In genomic region chr3:158711886-158712285, GRCh38 we compare ENCODE assay signal across 11 cellular contexts. TPM values are rescaled to one million over a fixed set of nuclear protein-coding genes. Genes with fewer than 3 reads are reported as not detected.
DNase-seq lines count a peak whose midpoint lies in the region; ATAC-seq and TF ChIP-seq lines count a peak whose summit lies in the region.
"Had no signal": no experiment of that assay in that cellular context is flagged by ENCODE, and none has a peak within 500 bp of the region (broad histone marks: within the 10 kb centered on the region; RNA-seq: fewer than 3 reads in every experiment).

No MANE protein-coding gene starts in this region.

- no peak overlapping the region for H3K4me3 ChIP-seq in SK-N-SH (ENCODE audit: low read depth in 2 of 2, low read length in 1 of 2)
- H3K4me3 ChIP-seq in MM.1S (ENCODE audit: low read length), result no peak overlapping the region
- H3K4me3 ChIP-seq in esophagus muscularis mucosa, result no peak overlapping the region
- H3K4me3 ChIP-seq: cardiac muscle cell had no signal

- H3F3A ChIP-seq in SK-N-SH (replicated peaks; ENCODE audit: insufficient read depth) (peaks cover 15% of the 10 kb centered on the region), MM.1S (ENCODE audit: insufficient read depth, low read length) (no peaks in the 10 kb centered on the region)

- CTCF ChIA-PET in SK-N-SH (lab: Yijun Ruan, JAX), result interaction anchor here (1.2 kb wide), 1 partner anchor 16 kb away, joined by 3 read pairs; no protein-coding TSS in a partner anchor

- peak; percentile 39 for ATAC-seq in GM19351 (IDR thresholded peaks at IDR 0.05; ENCODE audit: unreplicated experiment)
- no peak for ATAC-seq in stimulated activated effector memory CD8-positive, alpha-beta T cell treated with anti-CD3 and anti-CD28 coated beads, Interleukin-12 subunit alpha, Interleukin-12 subunit beta, amount 100 ng/mL, for 72 hours

- peak overlapping the region; percentile 50 for H3K27ac Mint-ChIP-seq in stimulated activated effector memory CD8-positive, alpha-beta T cell treated with anti-CD3 and anti-CD28 coated beads, Interleukin-12 subunit alpha, Interleukin-12 subunit beta, amount 100 ng/mL, for 72 hours

- TF ChIP-seq CTCF in SK-N-SH (IDR thresholded peaks at IDR 0.05) (no peak), MM.1S (IDR thresholded peaks at IDR 0.05; ENCODE audit: low read length) (no peak), esophagus muscularis mucosa (IDR thresholded peaks at IDR 0.05) (no peak)

- no peak overlapping the region for H3K4me3 Mint-ChIP-seq in stimulated activated effector memory CD8-positive, alpha-beta T cell treated with anti-CD3 and anti-CD28 coated beads, Interleukin-12 subunit alpha, Interleukin-12 subunit beta, amount 100 ng/mL, for 72 hours

- H3K79me2 ChIP-seq in SK-N-SH (ENCODE audit: insufficient read depth) (no peaks in the 10 kb centered on the region), MM.1S (ENCODE audit: low read length) (no peaks in the 10 kb centered on the region)

- H3K9me2 ChIP-seq in SK-N-SH (no peaks in the 10 kb centered on the region), MM.1S (replicated peaks; ENCODE audit: insufficient read depth, low read length) (no peaks in the 10 kb centered on the region)

- TF ChIP-seq EP300 in SK-N-SH (IDR thresholded peaks at IDR 0.05; ENCODE audit: borderline replicate concordance in 1 of 2, low read depth in 1 of 2, low read length in 1 of 2), result peak in 1 of 2 experiments; percentile 34; a peak in 2 of 4 replicates
- TF ChIP-seq EP300 in esophagus muscularis mucosa (IDR thresholded peaks at IDR 0.05), result no peak

- peaks cover 8% of the 10 kb centered on the region for H3K4me1 Mint-ChIP-seq in stimulated activated effector memory CD8-positive, alpha-beta T cell treated with anti-CD3 and anti-CD28 coated beads, Interleukin-12 subunit alpha, Interleukin-12 subunit beta, amount 100 ng/mL, for 72 hours

- no peaks in the 10 kb centered on the region for H3K9me3 Mint-ChIP-seq in stimulated activated effector memory CD8-positive, alpha-beta T cell treated with anti-CD3 and anti-CD28 coated beads, Interleukin-12 subunit alpha, Interleukin-12 subunit beta, amount 100 ng/mL, for 72 hours

- no peaks in the 10 kb centered on the region for H3K9me3 ChIP-seq in SK-N-SH
- no peaks in the 10 kb centered on the region for H3K9me3 ChIP-seq in MM.1S (replicated peaks; ENCODE audit: insufficient read depth, low read length)
- no peaks in the 10 kb centered on the region for H3K9me3 ChIP-seq in esophagus muscularis mucosa

- peak overlapping the region; percentile 38; the same call in 1 of the 2 replicates for H3K4me2 ChIP-seq in SK-N-SH
- no peak overlapping the region for H3K4me2 ChIP-seq in MM.1S (ENCODE audit: low read depth, low read length)

- POLR2A ChIA-PET in SK-N-SH (lab: Yijun Ruan, JAX), result no interaction called here

- H3K9ac ChIP-seq in SK-N-SH (no peak overlapping the region), MM.1S (ENCODE audit: low read length) (no peak overlapping the region)

- H3K4me1 ChIP-seq in SK-N-SH (ENCODE audit: control insufficient read depth in 1 of 2, insufficient read depth in 2 of 2, low read depth in 1 of 2, low read length in 1 of 2) (peaks cover 3 to 20% of the 10 kb centered on the region in 2 experiments), MM.1S (ENCODE audit: low read length) (no peaks in the 10 kb centered on the region), esophagus muscularis mucosa (peaks cover 22 to 33% (median 28%) of the 10 kb centered on the region in 4 donors)

- WGBS in SK-N-SH (ENCODE audit: low lambda C conversion rate), result 25% methylated on average over 1 of the region's 1 CpG
- 48% methylated on average over 1 of the region's 1 CpG for WGBS in esophagus muscularis mucosa

- DNase-seq in SK-N-SH (no peak), fibroblast of the conjunctiva (ENCODE audit: low read depth) (peak; percentile 38), NCI-H69 (lab: John Stamatoyannopoulos, UW) (no peak), GM19238 (ENCODE audit: insufficient read length, low spot score) (no peak), MM.1S (no peak), esophagus muscularis mucosa (ENCODE audit: extremely low spot score) (no peak)
- no peak for DNase-seq in stimulated activated effector memory CD8-positive, alpha-beta T cell treated with anti-CD3 and anti-CD28 coated beads, Interleukin-12 subunit alpha, Interleukin-12 subunit beta, amount 100 ng/mL, for 72 hours (ENCODE audit: low spot score in 2 of 2)
- DNase-seq: activated CD4-positive, CD25-positive, alpha-beta regulatory T cell; NCI-H1436 had no signal

- no peak for TF ChIP-seq RAD21 in SK-N-SH (IDR thresholded peaks at IDR 0.05; ENCODE audit: low read length)

- no peak overlapping the region for H2AFZ ChIP-seq in SK-N-SH (ENCODE audit: low read depth)
- no peak overlapping the region for H2AFZ ChIP-seq in MM.1S (ENCODE audit: low read length)

- intact Hi-C loops in esophagus muscularis mucosa (cut with DNase I), result no loop called here

- no peaks in the 10 kb centered on the region for H3K27me3 ChIP-seq in SK-N-SH (ENCODE audit: insufficient read depth)
- H3K27me3 ChIP-seq in MM.1S (replicated peaks; ENCODE audit: insufficient read depth, low read length), result no peaks in the 10 kb centered on the region
- H3K27me3 ChIP-seq in esophagus muscularis mucosa, result no peaks in the 10 kb centered on the region
- H3K27me3 ChIP-seq: cardiac muscle cell had no signal

- no peaks in the 10 kb centered on the region for H4K20me1 ChIP-seq in SK-N-SH (ENCODE audit: insufficient read depth)
- H4K20me1 ChIP-seq in MM.1S (ENCODE audit: insufficient read depth, low read length), result no peaks in the 10 kb centered on the region

- H3K36me3 Mint-ChIP-seq in stimulated activated effector memory CD8-positive, alpha-beta T cell treated with anti-CD3 and anti-CD28 coated beads, Interleukin-12 subunit alpha, Interleukin-12 subunit beta, amount 100 ng/mL, for 72 hours, result peaks cover 36% of the 10 kb centered on the region

- no peak for TF ChIP-seq POLR2A in esophagus muscularis mucosa (IDR thresholded peaks at IDR 0.05; ENCODE audit: low read depth)

- H3K27ac ChIP-seq in SK-N-SH (ENCODE audit: low read depth in 2 of 2, low read length in 1 of 2) (peak overlapping the region; percentile 31 to 42; a peak in 3 of 4 replicates), MM.1S (ENCODE audit: low read length) (no peak overlapping the region), esophagus muscularis mucosa (replicated peaks in 1 of 4) (peak overlapping the region in 2 of 4 donors; percentile 36 to 57)
- H3K27ac ChIP-seq: cardiac muscle cell had no signal

- H3K36me3 ChIP-seq in SK-N-SH (replicated peaks in 1 of 2; ENCODE audit: control insufficient read depth in 1 of 2, insufficient read depth in 2 of 2, low read length in 1 of 2) (peaks cover 6 to 12% of the 10 kb centered on the region in 2 experiments), MM.1S (replicated peaks; ENCODE audit: insufficient read depth, low read length) (no peaks in the 10 kb centered on the region), esophagus muscularis mucosa (peaks cover 11 to 50% (median 31%) of the 10 kb centered on the region in 4 donors)
- H3K36me3 ChIP-seq: cardiac muscle cell had no signal

TF ChIP-seq in SK-N-SH, 30 proteins besides CTCF, POLR2A, EP300 and RAD21 (continues in another document):
- TF ChIP-seq FOXJ3 (CRISPR knock-in tag; IDR thresholded peaks at IDR 0.05) (no peak), IRF3 (IDR thresholded peaks at IDR 0.05; ENCODE audit: low read depth, low read length) (no peak), ELF1 (IDR thresholded peaks at IDR 0.05) (no peak), FOSL2 (IDR thresholded peaks at IDR 0.05; ENCODE audit: borderline replicate concordance, low read depth) (peak; percentile 77), TEAD4 (IDR thresholded peaks at IDR 0.05; ENCODE audit: borderline replicate concordance, insufficient read depth) (peak; percentile 62; the same call in 1 of the 2 replicates), RFX5 (IDR thresholded peaks at IDR 0.05; ENCODE audit: low read length) (no peak), USF2 (IDR thresholded peaks at IDR 0.05; ENCODE audit: borderline replicate concordance, low read depth, low read length) (no peak), JUND (IDR thresholded peaks at IDR 0.05) (peak; percentile 67), NRF1 (IDR thresholded peaks at IDR 0.05; ENCODE audit: low read depth, low read length) (no peak), PBX3 (IDR thresholded peaks at IDR 0.05) (peak; percentile 35; the same call in 1 of the 2 replicates), TAF1 (IDR thresholded peaks at IDR 0.05; ENCODE audit: borderline replicate concordance, low read depth, low read length) (no peak)

RNA-seq across cellular contexts. Expression of gene RARRES1, which starts 20.4 kb away (rescaled TPM):
- 0.11 and 0.15 TPM in 2 replicates for polyA plus RNA-seq in SK-N-SH (2012; rRNA removed)
- 0.14 and 0.48 TPM in 2 replicates for polyA plus RNA-seq in SK-N-SH (2012; cell fraction: cytosol; rRNA removed)
- 0.05 and 0.10 TPM in 2 replicates for polyA plus RNA-seq in SK-N-SH (2012; cell fraction: nucleus; rRNA removed)
- total RNA-seq in esophagus muscularis mucosa, result 10 to 100 TPM in 3 of 4 donors, 1 to 10 TPM in 1; 6.6 to 93.0 (median 29.8) TPM

RNA-seq across cellular contexts. Expression of gene LXN, which starts 39.4 kb away (rescaled TPM):
- not detected in 2 replicates for polyA plus RNA-seq in SK-N-SH (2012; rRNA removed)
- polyA plus RNA-seq in SK-N-SH (2012; cell fraction: cytosol; rRNA removed), result not detected in 2 replicates
- polyA plus RNA-seq in SK-N-SH (2012; cell fraction: nucleus; rRNA removed), result not detected in 2 replicates
- 1 to 10 TPM; 7.2 to 9.2 (median 7.9) TPM for total RNA-seq in esophagus muscularis mucosa
